22 cellular contexts compared by ENCODE assay signal in the genomic region with DNA sequence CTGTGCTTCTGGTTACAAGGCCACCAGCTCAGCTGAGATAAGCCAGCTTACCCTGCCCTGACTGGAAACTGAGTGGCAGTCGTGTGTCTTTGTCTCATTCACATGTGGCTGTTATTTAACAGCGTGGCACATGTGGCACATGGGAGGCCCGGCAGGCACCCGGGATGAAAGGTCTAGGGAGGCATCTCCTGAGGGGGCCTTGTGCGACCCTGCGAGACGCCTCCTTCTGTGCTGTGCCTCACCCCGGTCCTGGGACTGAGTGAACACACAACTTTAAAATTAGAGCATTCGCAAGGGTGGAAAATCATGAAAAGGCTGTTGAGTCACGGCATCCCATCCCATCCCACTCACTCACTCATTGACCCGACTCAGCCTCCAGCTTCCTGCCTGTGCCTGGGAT. TPM values are rescaled to one million over a fixed set of nuclear protein-coding genes. Genes with fewer than 3 reads are reported as not detected.
DNase-seq lines count a peak whose midpoint lies in the region; ATAC-seq and TF ChIP-seq lines count a peak whose summit lies in the region.
"Had no signal": no experiment of that assay in that cellular context is flagged by ENCODE, and none has a peak within 500 bp of the region (broad histone marks: within the 10 kb centered on the region; RNA-seq: fewer than 3 reads in every experiment).

No MANE protein-coding gene starts in this region.

- H3K4me1 ChIP-seq in RWPE2 (ENCODE audit: insufficient read depth, poor library complexity, severe bottlenecking) = peaks cover 14% of the 10 kb centered on the region
- H3K4me1 ChIP-seq: Peyer's patch, right lobe of liver had no signal

- no peaks in the 10 kb centered on the region for H3K27me3 ChIP-seq in RWPE2 (ENCODE audit: insufficient read depth, poor library complexity, severe bottlenecking)
- H3K27me3 ChIP-seq: BLaER1 treated with 17β-estradiol and CSF1 and Interleukin-3, amounts not matched to agents 10 nM and 100 nM; Peyer's patch; right lobe of liver had no signal

- no peak overlapping the region for H3K4me3 ChIP-seq in RWPE2 (ENCODE audit: severe bottlenecking)
- H3K4me3 ChIP-seq: HAP-1, lower lobe of right lung, Peyer's patch, right lobe of liver had no signal

- intact Hi-C loops in sciatic nerve (cut with DNase I) = no loop called here

- H3K36me3 ChIP-seq in RWPE2 (ENCODE audit: low read depth) = peaks cover 58% of the 10 kb centered on the region

- peak overlapping the region; percentile 75 for H3K27ac ChIP-seq in RWPE2 (ENCODE audit: poor library complexity, severe bottlenecking)
- peak overlapping the region; percentile 80 for H3K27ac ChIP-seq in epithelial cell of prostate
- H3K27ac ChIP-seq: HL-60, lower lobe of right lung, Peyer's patch, right lobe of liver had no signal

- no peaks in the 10 kb centered on the region for H3K9me3 ChIP-seq in RWPE2 (ENCODE audit: severe bottlenecking)
- H3K9me3 ChIP-seq: BLaER1 treated with 17β-estradiol and CSF1 and Interleukin-3, amounts not matched to agents 10 nM and 100 nM; HAP-1; lower lobe of right lung; Peyer's patch; right lobe of liver had no signal

- DNase-seq in CD1c-positive myeloid dendritic cell (ENCODE audit: extremely low spot score) = peak; percentile 53
- DNase-seq in RWPE2 (ENCODE audit: low spot score) = no peak
- DNase-seq in epithelial cell of prostate (ENCODE audit: low read depth, low spot score) = no peak
- no peak for DNase-seq in sciatic nerve (ENCODE audit: low spot score)
- no peak for DNase-seq in epidermal melanocyte (ENCODE audit: insufficient read length, low spot score)
- DNase-seq in NCI-H2227 treated with DMSO at 0.1 percent for 48 hours (lab: John Stamatoyannopoulos, UW) = no peak
- DNase-seq: activated CD4-positive, alpha-beta T cell treated with anti-CD3 and anti-CD28 coated beads for 1 hour; Calu3; erythroblast; lower lobe of right lung; NCI-H1092; NCI-H187; NCI-H2171 treated with DMSO at 0.1 percent for 48 hours; NCI-H526; Peyer's patch; right lobe of liver; T-helper 1 cell had no signal

- no peak for ATAC-seq in RWPE2 (ENCODE audit: low read depth)
- peak; percentile 24 for ATAC-seq in sciatic nerve
- ATAC-seq in GM21529 (IDR thresholded peaks at IDR 0.05; ENCODE audit: unreplicated experiment) = no peak
- ATAC-seq: activated naive CD4-positive, alpha-beta T cell treated with anti-CD3 and anti-CD28 coated beads, Interleukin-2, amount 50 U/mL, for 72 hours; lower lobe of right lung; right lobe of liver had no signal

- TF ChIP-seq CTCF in RWPE2 (IDR thresholded peaks at IDR 0.05; ENCODE audit: poor library complexity, severe bottlenecking) = no peak

RNA-seq across cellular contexts. Expression of gene ITGB1BP1, which starts 7.6 kb away (rescaled TPM):
- 163 TPM for total RNA-seq in sciatic nerve

RNA-seq across cellular contexts. Expression of gene CPSF3, which starts 7.7 kb away (rescaled TPM):
- total RNA-seq in sciatic nerve = 16.0 TPM

RNA-seq across cellular contexts. Expression of gene IAH1, which starts 58.6 kb away (rescaled TPM):
- 55.6 TPM for total RNA-seq in sciatic nerve
